Comparison of ENCODE assay signal across 33 cellular contexts in the genomic region with DNA sequence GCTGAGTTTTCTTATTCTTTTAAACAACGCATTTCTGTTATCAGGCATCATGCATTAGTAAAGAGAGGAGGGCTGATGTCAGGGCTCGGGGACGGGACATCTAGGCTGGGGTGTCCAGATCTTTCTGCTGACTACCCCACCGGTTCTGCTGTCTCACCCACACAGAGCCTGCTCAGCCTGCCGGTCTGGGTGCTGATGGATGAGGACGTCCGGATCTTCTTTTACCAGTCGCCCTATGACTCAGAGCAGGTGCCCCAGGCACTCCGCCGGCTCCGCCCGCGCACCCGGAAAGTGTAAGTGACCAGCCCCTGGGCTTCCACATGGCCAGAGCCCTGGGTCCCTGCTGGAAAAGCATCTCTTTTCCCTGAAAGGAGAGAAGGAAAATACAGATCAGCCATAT. TPM values are rescaled to one million over a fixed set of nuclear protein-coding genes. Genes with fewer than 3 reads are reported as not detected.
DNase-seq lines count a peak whose midpoint lies in the region; ATAC-seq and TF ChIP-seq lines count a peak whose summit lies in the region.
"Had no signal": no experiment of that assay in that cellular context is flagged by ENCODE, and none has a peak within 500 bp of the region (broad histone marks: within the 10 kb centered on the region; RNA-seq: fewer than 3 reads in every experiment).

No MANE protein-coding gene starts in this region.

- CTCF ChIA-PET in RWPE1 (lab: Yijun Ruan, JAX), result no interaction called here

- DNase-seq in activated CD4-positive, CD25-positive, alpha-beta regulatory T cell treated with anti-CD3 and anti-CD28 coated beads, Interleukin-2, amount 50 U/mL, for 72 hours, result peak; percentile 27
- DNase-seq in RWPE1 (ENCODE audit: low spot score), result peak; percentile 52
- DNase-seq in upper lobe of right lung, result peak; percentile 55
- no peak for DNase-seq in NCI-H1694 treated with DMSO at 0.1 percent for 48 hours (lab: John Stamatoyannopoulos, UW)
- DNase-seq in cardiac septum (ENCODE audit: low spot score), result no peak
- DNase-seq: activated naive CD4-positive, alpha-beta T cell treated with anti-CD3 and anti-CD28 coated beads, Interleukin-2, amount 50 U/mL, for 16 hours; activated T-cell treated with anti-CD3 and anti-CD28 coated beads, Interleukin-2, amount 50 U/mL, for 24 hours; anterior cingulate cortex; COR-L47; erythroblast; GM23248; IMR-90; left colon; mesendoderm; MG63; naive B cell; NCI-H1417; NCI-H2107; Peyer's patch; stimulated activated CD4-positive, alpha-beta T cell treated with anti-CD3 and anti-CD28 coated beads, Interleukin-12 subunit alpha, Interleukin-12 subunit beta, amount 100 ng/mL, for 4 hours; stimulated activated CD4-positive, alpha-beta T cell treated with anti-CD3 and anti-CD28 coated beads, Interleukin-4, amount 100 ng/mL, for 4 hours; stomach; T1000; transverse colon had no signal

- ATAC-seq in activated CD4-positive, CD25-positive, alpha-beta regulatory T cell treated with anti-CD3 and anti-CD28 coated beads, Interleukin-2, amount 50 U/mL, for 24 hours, result no peak
- ATAC-seq in esophagus mucosa (peak; percentile 82), upper lobe of right lung (no peak), HG03342 (IDR thresholded peaks at IDR 0.05; ENCODE audit: unreplicated experiment) (no peak)
- ATAC-seq: left colon, WTC11 had no signal

- peaks cover 18% of the 10 kb centered on the region for H3K4me1 ChIP-seq in upper lobe of right lung
- H3K4me1 ChIP-seq: Peyer's patch had no signal

- H3K4me3 ChIP-seq in upper lobe of right lung, result no peak overlapping the region
- H3K4me3 ChIP-seq: GM23248, MG63, Peyer's patch, right atrium auricular region, SK-N-MC, stomach, transverse colon had no signal

- H3K27ac ChIP-seq in RWPE1 (no peak overlapping the region), upper lobe of right lung (no peak overlapping the region)
- H3K27ac ChIP-seq: GM23248, Peyer's patch, right atrium auricular region, SK-N-MC, stomach, transverse colon had no signal

- no peaks in the 10 kb centered on the region for H3K36me3 ChIP-seq in upper lobe of right lung
- H3K36me3 ChIP-seq: MG63, right atrium auricular region, transverse colon had no signal

- TF ChIP-seq CTCF in RWPE1 (conservative IDR thresholded peaks at IDR 0.05; ENCODE audit: low read depth), result no peak
- TF ChIP-seq CTCF in upper lobe of right lung (IDR thresholded peaks at IDR 0.05), result no peak

- POLR2A ChIA-PET in RWPE1 (lab: Yijun Ruan, JAX; ENCODE audit: low non-redundant PET), result no interaction called here

- H3K27me3 ChIP-seq in upper lobe of right lung, result no peaks in the 10 kb centered on the region
- H3K27me3 ChIP-seq: MG63, Peyer's patch, right atrium auricular region, transverse colon had no signal

- H3K9me3 ChIP-seq in upper lobe of right lung, result no peaks in the 10 kb centered on the region
- H3K9me3 ChIP-seq: MG63, Peyer's patch, right atrium auricular region, stomach, transverse colon had no signal

- intact Hi-C loops in upper lobe of right lung (cut with DNase I), result no loop called here
- intact Hi-C loops in cardiac septum (cut with DNase I), result loop anchor here (5.0 kb wide), 2 partner anchors 112 to 172 kb away; no protein-coding TSS in a partner anchor

RNA-seq across cellular contexts. Expression of a gene that starts 9.4 kb away (rescaled TPM):
- 1.8 TPM for total RNA-seq in esophagus mucosa
- 37.0 TPM for total RNA-seq in upper lobe of right lung
- 6.1 TPM for total RNA-seq in cardiac septum
- total RNA-seq: GM23248, IMR-90, NCI-H460, osteocyte, WTC11 had no signal

RNA-seq across cellular contexts. Expression of a gene that starts 43.2 kb away (rescaled TPM):
- total RNA-seq in esophagus mucosa, result 1.00 TPM
- total RNA-seq in upper lobe of right lung, result 27.2 TPM
- 4.9 TPM for total RNA-seq in cardiac septum
- total RNA-seq: IMR-90, NCI-H460, osteocyte had no signal

RNA-seq across cellular contexts. Expression of a gene that starts 53.4 kb away (rescaled TPM):
- not detected for total RNA-seq in esophagus mucosa
- 2.5 TPM for total RNA-seq in upper lobe of right lung
- not detected for total RNA-seq in cardiac septum
- total RNA-seq: B cell, GM23248, IMR-90, left colon, NCI-H460, osteocyte, Peyer's patch, right atrium auricular region, stomach had no signal

Comparison
In these comparisons a context has a peak if more than half of its experiments do, and no peak if none do; other contexts are left out.
1. DNase-seq: peak in activated CD4-positive, CD25-positive, alpha-beta regulatory T cell treated with anti-CD3 and anti-CD28 coated beads, Interleukin-2, amount 50 U/mL, for 72 hours (single experiment), RWPE1 (single experiment) and upper lobe of right lung (single experiment); none in NCI-H1694 treated with DMSO at 0.1 percent for 48 hours (single experiment) and cardiac septum (single experiment).